28 cellular contexts compared by ENCODE assay signal in genomic region chr1:75170006-75170405, GRCh38. TPM values are rescaled to one million over a fixed set of nuclear protein-coding genes. Genes with fewer than 3 reads are reported as not detected.
"Had no signal": no experiment of that assay in that cellular context is flagged by ENCODE, and none has a peak within 500 bp of the region (broad histone marks: within the 10 kb centered on the region; RNA-seq: fewer than 3 reads in every experiment).

No MANE protein-coding gene starts in this region.

- H3K9me3 ChIP-seq: stomach, suprapubic skin, testis, thoracic aorta, thyroid gland, tibial artery, tibial nerve, transverse colon, upper lobe of left lung, upper lobe of right lung, uterus, vagina had no signal

- H3K4me3 ChIP-seq: stomach, suprapubic skin, testis, thoracic aorta, thyroid gland, tibial artery, tibial nerve, transverse colon, upper lobe of left lung, upper lobe of right lung, uterus, vagina had no signal

- DNase-seq: stimulated activated CD4-positive, alpha-beta T cell treated with anti-CD3 and anti-CD28 coated beads, Interleukin-2, amount 100 ng/mL, for 48 hours; stimulated activated CD4-positive, alpha-beta T cell treated with anti-CD3 and anti-CD28 coated beads, Interleukin-4, amount 100 ng/mL, for 1 hour; stimulated activated CD4-positive, alpha-beta T cell treated with anti-CD3 and anti-CD28 coated beads, Interleukin-4, amount 100 ng/mL, for 24 hours; stimulated activated CD4-positive, alpha-beta T cell treated with anti-CD3 and anti-CD28 coated beads, Interleukin-4, amount 100 ng/mL, for 4 hours; stimulated activated CD8-positive, alpha-beta memory T cell treated with anti-CD3 and anti-CD28 coated beads, Interleukin-4, amount 100 ng/mL, for 48 hours; stimulated activated naive B cell treated with anti-CD40 and anti-IgM and Interleukin-4, amounts not matched to agents 10 μg/mL and 1 μg/mL and 100 μg/mL, for 72 hours; stimulated activated naive CD4-positive, alpha-beta T cell; stimulated activated naive CD4-positive, alpha-beta T cell treated with Interleukin-2 at 50 U/mL for 16 hours; stimulated activated naive CD8-positive, alpha-beta T cell treated with anti-CD3 and anti-CD28 coated beads, Interleukin-15, amount 100 ng/mL, for 72 hours; stimulated activated naive CD8-positive, alpha-beta T cell treated with anti-CD3 and anti-CD28 coated beads, Interleukin-15, Interleukin-2, amounts not matched to agents 100 U/mL and 50 U/mL, for 24 hours; stomach; substantia nigra; testis; thyroid gland; tibial artery; transverse colon; trophoblast cell; upper lobe of left lung; upper lobe of right lung; uterus had no signal

- ATAC-seq: stimulated activated effector memory CD8-positive, alpha-beta T cell treated with anti-CD3 and anti-CD28 coated beads, Interleukin-12 subunit alpha, Interleukin-12 subunit beta, amount 100 ng/mL, for 72 hours; stimulated activated memory B cell treated with anti-CD40 and anti-IgM and Interleukin-4, amounts not matched to agents 10 μg/mL and 1 μg/mL and 100 μg/mL, for 72 hours; stimulated activated naive B cell treated with anti-CD40 and anti-IgM and Interleukin-4, amounts not matched to agents 10 μg/mL and 1 μg/mL and 100 μg/mL, for 72 hours; stimulated activated naive CD8-positive, alpha-beta T cell treated with anti-CD3 and anti-CD28 coated beads, Interleukin-15, amount 100 ng/mL, for 72 hours; stimulated activated naive CD8-positive, alpha-beta T cell treated with anti-CD3 and anti-CD28 coated beads, Interleukin-15, Interleukin-2, amounts not matched to agents 100 U/mL and 50 U/mL, for 24 hours; upper lobe of right lung had no signal

- H3K36me3 ChIP-seq: stomach, suprapubic skin, thoracic aorta, thyroid gland, tibial artery, tibial nerve, transverse colon, upper lobe of left lung, upper lobe of right lung, uterus, vagina had no signal

- H3K4me1 ChIP-seq: stomach, suprapubic skin, testis, thyroid gland, tibial artery, tibial nerve, transverse colon, upper lobe of left lung, upper lobe of right lung, uterus, vagina had no signal

- FAIRE-seq: urothelium cell line had no signal

- H3K27me3 ChIP-seq: stomach, suprapubic skin, testis, thyroid gland, tibial artery, tibial nerve, transverse colon, upper lobe of left lung, uterus, vagina had no signal

- H3K27ac ChIP-seq: stomach, suprapubic skin, testis, thoracic aorta, thyroid gland, tibial artery, tibial nerve, transverse colon, upper lobe of left lung, upper lobe of right lung, uterus, vagina had no signal

RNA-seq across cellular contexts. Expression of gene LHX8, which starts 35.8 kb away (rescaled TPM):
- total RNA-seq: stomach, subcutaneous adipose tissue, suprapubic skin, thoracic aorta, tibial nerve, transverse colon, upper lobe of left lung, upper lobe of right lung, vagina had no signal
